In genomic region chr20:44187763-44188709, GRCh38 we compare ENCODE assay signal across 1 cellular context.
TF ChIP-seq lines count a peak whose summit lies in the region.

No MANE protein-coding gene starts in this region.

TF ChIP-seq in GM23338, 12 proteins besides CTCF, POLR2A, EP300 and RAD21 (continued from another document):
- TF ChIP-seq ZNF462 (CRISPR knock-in tag; IDR thresholded peaks at IDR 0.05) (no peak), STAT1 (IDR thresholded peaks at IDR 0.05; ENCODE audit: unreplicated experiment) (no peak)
